Comparison of ENCODE assay signal across 20 cellular contexts in the genomic region with DNA sequence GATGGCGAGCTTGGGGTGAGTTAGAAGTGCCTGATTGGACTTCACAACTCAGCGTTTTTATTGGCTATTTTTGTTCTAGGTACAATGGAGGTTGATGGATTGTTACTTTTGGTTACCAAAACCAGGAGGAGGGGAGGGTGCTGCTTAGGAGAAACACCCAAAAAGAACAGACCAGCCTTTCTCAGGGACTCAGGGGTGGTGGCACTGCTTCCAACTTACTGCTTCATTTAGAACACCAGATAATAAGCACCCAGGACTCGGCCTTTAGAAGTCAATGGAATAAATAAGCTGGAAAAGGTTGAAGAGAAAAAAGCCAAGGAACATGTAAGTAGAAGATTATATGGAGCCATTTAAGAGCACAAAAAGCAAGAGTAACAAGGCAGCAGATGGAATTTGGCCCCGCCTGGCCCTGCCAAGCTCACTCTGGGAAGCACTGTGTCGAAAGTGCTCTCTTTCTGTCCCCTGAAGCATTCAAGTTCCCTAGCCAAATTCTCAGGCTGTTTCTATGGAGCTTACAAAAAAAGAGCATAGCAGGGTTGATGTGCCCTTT.
"Had no signal": no experiment of that assay in that cellular context is flagged by ENCODE, and none has a peak within 500 bp of the region (broad histone marks: within the 10 kb centered on the region; RNA-seq: fewer than 3 reads in every experiment).

No MANE protein-coding gene starts in this region.

- H3K9me3 ChIP-seq: left lung, pancreas, sigmoid colon, stomach, thoracic aorta had no signal

- H2AFZ ChIP-seq: hepatocyte had no signal

- H3K36me3 ChIP-seq: left lung, pancreas, sigmoid colon, stomach had no signal

- H3K27ac ChIP-seq: hepatocyte, left lung, pancreas, sigmoid colon, stomach, thoracic aorta had no signal

- H3K4me1 ChIP-seq: left lung, pancreas, sigmoid colon, stomach had no signal

- H3K4me3 ChIP-seq: hepatocyte, left lung, pancreas, sigmoid colon, stomach, thoracic aorta had no signal

- DNase-seq: activated CD4-positive, alpha-beta T cell treated with anti-CD3 and anti-CD28 coated beads for 48 hours; activated CD4-positive, CD25-positive, alpha-beta regulatory T cell; activated CD8-positive, alpha-beta T cell treated with anti-CD3 and anti-CD28 coated beads for 36 hours; activated naive CD4-positive, alpha-beta T cell; activated naive CD8-positive, alpha-beta T cell treated with anti-CD3 and anti-CD28 coated beads, Interleukin-2, amount 10 ng/mL, durations not matched to agents 7 days and 5 days; activated T-cell treated with anti-CD3 and anti-CD28 coated beads, Interleukin-2, amount 50 U/mL, for 1 hour; aorta; cerebellar nuclear complex; dermis blood vessel endothelial cell; effector memory CD8-positive, alpha-beta T cell; left lung; pancreas; sigmoid colon; stimulated activated CD4-positive, alpha-beta T cell treated with anti-CD3 and anti-CD28 coated beads, Interleukin-4, amount 100 ng/mL, for 24 hours; stomach; T-cell had no signal

- H3K4me2 ChIP-seq: hepatocyte had no signal

- H3K79me2 ChIP-seq: hepatocyte had no signal

- H3K27me3 ChIP-seq: hepatocyte, left lung, pancreas, sigmoid colon, stomach had no signal

- ATAC-seq: activated CD8-positive, alpha-beta T cell treated with anti-CD3 and anti-CD28 coated beads for 36 hours; activated T-helper 17 cell treated with anti-CD3 and anti-CD28 coated beads, Interleukin-2, amount 50 U/mL, for 72 hours; effector memory CD8-positive, alpha-beta T cell; left lung; pancreas; stimulated activated effector memory CD8-positive, alpha-beta T cell treated with anti-CD3 and anti-CD28 coated beads, Interleukin-12 subunit alpha, Interleukin-12 subunit beta, amount 100 ng/mL, for 72 hours; T-cell had no signal
